ENCODE assay signal across 14 cellular contexts in genomic region chr9:4306066-4306787, GRCh38. TPM values are rescaled to one million over a fixed set of nuclear protein-coding genes. Genes with fewer than 3 reads are reported as not detected.
DNase-seq lines count a peak whose midpoint lies in the region; ATAC-seq and TF ChIP-seq lines count a peak whose summit lies in the region.
"Had no signal": no experiment of that assay in that cellular context is flagged by ENCODE, and none has a peak within 500 bp of the region (broad histone marks: within the 10 kb centered on the region; RNA-seq: fewer than 3 reads in every experiment).

No MANE protein-coding gene starts in this region.

- CTCF ChIA-PET in activated CD8-positive, alpha-beta T cell treated with anti-CD3 and anti-CD28 coated beads for 36 hours (lab: Charles Lee): interaction anchor here (0.7 to 3.0 kb wide), 10 partner anchors 8 to 574 kb away, joined by 3 to 16 read pairs (median 4); no protein-coding TSS in a partner anchor
- CTCF ChIA-PET in activated CD8-positive, alpha-beta T cell treated with anti-CD3 and anti-CD28 coated beads, Interleukin-2, amount 10 ng/mL, durations not matched to agents 7 days and 5 days (lab: Charles Lee): interaction anchor here (0.5 to 2.3 kb wide), 5 partner anchors 9 to 400 kb away, joined by 3 to 12 read pairs (median 3); no protein-coding TSS in a partner anchor

- no peak overlapping the region for H3K4me2 ChIP-seq in Karpas-422 (ENCODE audit: low read depth, low read length, poor library complexity, severe bottlenecking)

- H3K4me3 Mint-ChIP-seq in activated CD8-positive, alpha-beta T cell treated with anti-CD3 and anti-CD28 coated beads for 36 hours: peak overlapping the region; percentile 13
- no peak overlapping the region for H3K4me3 Mint-ChIP-seq in activated CD8-positive, alpha-beta T cell treated with anti-CD3 and anti-CD28 coated beads, Interleukin-2, amount 10 ng/mL, durations not matched to agents 7 days and 5 days
- peak overlapping the region; percentile 19 for H3K4me3 Mint-ChIP-seq in activated T-cell treated with anti-CD3 and anti-CD28 coated beads, Interleukin-2, amount 50 U/mL, for 24 hours
- H3K4me3 Mint-ChIP-seq in stimulated activated naive B cell treated with anti-CD40 and anti-IgM and Interleukin-4, amounts not matched to agents 10 μg/mL and 1 μg/mL and 100 μg/mL, for 72 hours: no peak overlapping the region

- H3K4me3 ChIP-seq in fibroblast of the aortic adventitia (ENCODE audit: low read depth, low read length) (no peak overlapping the region), Karpas-422 (ENCODE audit: low read length) (no peak overlapping the region)
- H3K4me3 ChIP-seq: HAP-1, spleen, suprapubic skin had no signal

- H3K4me1 ChIP-seq in Karpas-422 (ENCODE audit: low read length): no peaks in the 10 kb centered on the region
- H3K4me1 ChIP-seq: HAP-1, suprapubic skin had no signal

- ATAC-seq in activated CD8-positive, alpha-beta T cell treated with anti-CD3 and anti-CD28 coated beads for 36 hours: peak; percentile 75
- ATAC-seq in activated CD8-positive, alpha-beta T cell treated with anti-CD3 and anti-CD28 coated beads, Interleukin-2, amount 10 ng/mL, durations not matched to agents 7 days and 5 days: no peak
- peak; percentile 36 for ATAC-seq in stimulated activated naive B cell treated with anti-CD40 and anti-IgM and Interleukin-4, amounts not matched to agents 10 μg/mL and 1 μg/mL and 100 μg/mL, for 72 hours (replicated peaks)
- no peak for ATAC-seq in HG03108 (IDR thresholded peaks at IDR 0.05; ENCODE audit: unreplicated experiment)

- TF ChIP-seq CTCF in activated CD8-positive, alpha-beta T cell treated with anti-CD3 and anti-CD28 coated beads for 36 hours (IDR thresholded peaks at IDR 0.05): no peak
- TF ChIP-seq CTCF in fibroblast of the aortic adventitia (IDR thresholded peaks at IDR 0.05; ENCODE audit: insufficient read depth, low read length): no peak

- no peaks in the 10 kb centered on the region for H3K79me2 ChIP-seq in Karpas-422 (ENCODE audit: low read length)

- no peak overlapping the region for H2AFZ ChIP-seq in Karpas-422 (ENCODE audit: low read length)

- H3K9me3 Mint-ChIP-seq in activated CD8-positive, alpha-beta T cell treated with anti-CD3 and anti-CD28 coated beads for 36 hours: no peaks in the 10 kb centered on the region
- H3K9me3 Mint-ChIP-seq in activated CD8-positive, alpha-beta T cell treated with anti-CD3 and anti-CD28 coated beads, Interleukin-2, amount 10 ng/mL, durations not matched to agents 7 days and 5 days (ENCODE audit: insufficient read depth): no peaks in the 10 kb centered on the region
- H3K9me3 Mint-ChIP-seq in activated T-cell treated with anti-CD3 and anti-CD28 coated beads, Interleukin-2, amount 50 U/mL, for 24 hours: no peaks in the 10 kb centered on the region
- no peaks in the 10 kb centered on the region for H3K9me3 Mint-ChIP-seq in stimulated activated naive B cell treated with anti-CD40 and anti-IgM and Interleukin-4, amounts not matched to agents 10 μg/mL and 1 μg/mL and 100 μg/mL, for 72 hours

- peak; percentile 75 for DNase-seq in activated CD8-positive, alpha-beta T cell treated with anti-CD3 and anti-CD28 coated beads for 36 hours
- no peak for DNase-seq in activated CD8-positive, alpha-beta T cell treated with anti-CD3 and anti-CD28 coated beads, Interleukin-2, amount 10 ng/mL, durations not matched to agents 7 days and 5 days
- DNase-seq in activated T-cell treated with anti-CD3 and anti-CD28 coated beads, Interleukin-2, amount 50 U/mL, for 24 hours: no peak
- peak; percentile 74 for DNase-seq in fibroblast of the aortic adventitia (ENCODE audit: low read depth)
- DNase-seq in stimulated activated naive B cell treated with anti-CD40 and anti-IgM and Interleukin-4, amounts not matched to agents 10 μg/mL and 1 μg/mL and 100 μg/mL, for 72 hours: no peak
- DNase-seq in Karpas-422: no peak
- no peak for DNase-seq in NCI-H128 (lab: John Stamatoyannopoulos, UW; ENCODE audit: unreplicated experiment)
- DNase-seq: effector CD4-positive, alpha-beta T cell; NCI-H1048; NCI-H82; spleen had no signal

- H4K20me1 ChIP-seq in Karpas-422 (ENCODE audit: insufficient read depth, low read depth, low read length): no peaks in the 10 kb centered on the region

- intact Hi-C loops in activated CD8-positive, alpha-beta T cell treated with anti-CD3 and anti-CD28 coated beads for 36 hours (cut with micrococcal nuclease): loop anchor here (5.0 kb wide), 1 partner anchor 36 kb away; no protein-coding TSS in a partner anchor

- H3K27ac ChIP-seq in Karpas-422 (ENCODE audit: low read length): no peak overlapping the region
- H3K27ac ChIP-seq: spleen, suprapubic skin had no signal

- H3K9me2 ChIP-seq in Karpas-422 (replicated peaks; ENCODE audit: insufficient read depth, low read length): no peaks in the 10 kb centered on the region

- peaks cover 12% of the 10 kb centered on the region for H3K27me3 Mint-ChIP-seq in activated CD8-positive, alpha-beta T cell treated with anti-CD3 and anti-CD28 coated beads for 36 hours
- peaks cover 18% of the 10 kb centered on the region for H3K27me3 Mint-ChIP-seq in activated CD8-positive, alpha-beta T cell treated with anti-CD3 and anti-CD28 coated beads, Interleukin-2, amount 10 ng/mL, durations not matched to agents 7 days and 5 days (ENCODE audit: low read depth)
- peaks cover 3% of the 10 kb centered on the region for H3K27me3 Mint-ChIP-seq in activated T-cell treated with anti-CD3 and anti-CD28 coated beads, Interleukin-2, amount 50 U/mL, for 24 hours
- H3K27me3 Mint-ChIP-seq in stimulated activated naive B cell treated with anti-CD40 and anti-IgM and Interleukin-4, amounts not matched to agents 10 μg/mL and 1 μg/mL and 100 μg/mL, for 72 hours: peaks cover 50 to 64% of the 10 kb centered on the region in 2 donors

- H3K27ac Mint-ChIP-seq in activated CD8-positive, alpha-beta T cell treated with anti-CD3 and anti-CD28 coated beads for 36 hours: peak overlapping the region; percentile 83
- no peak overlapping the region for H3K27ac Mint-ChIP-seq in activated CD8-positive, alpha-beta T cell treated with anti-CD3 and anti-CD28 coated beads, Interleukin-2, amount 10 ng/mL, durations not matched to agents 7 days and 5 days
- H3K27ac Mint-ChIP-seq in activated T-cell treated with anti-CD3 and anti-CD28 coated beads, Interleukin-2, amount 50 U/mL, for 24 hours: peak overlapping the region; percentile 93
- H3K27ac Mint-ChIP-seq in stimulated activated naive B cell treated with anti-CD40 and anti-IgM and Interleukin-4, amounts not matched to agents 10 μg/mL and 1 μg/mL and 100 μg/mL, for 72 hours: no peak overlapping the region

- no peaks in the 10 kb centered on the region for H3K27me3 ChIP-seq in Karpas-422 (ENCODE audit: low read length)

- no peaks in the 10 kb centered on the region for H3K9me3 ChIP-seq in Karpas-422 (ENCODE audit: low read length)
- H3K9me3 ChIP-seq: HAP-1, spleen, suprapubic skin had no signal

- H3K4me1 Mint-ChIP-seq in activated CD8-positive, alpha-beta T cell treated with anti-CD3 and anti-CD28 coated beads for 36 hours (ENCODE audit: low read depth): peaks cover 55% of the 10 kb centered on the region
- peaks cover 13% of the 10 kb centered on the region for H3K4me1 Mint-ChIP-seq in activated CD8-positive, alpha-beta T cell treated with anti-CD3 and anti-CD28 coated beads, Interleukin-2, amount 10 ng/mL, durations not matched to agents 7 days and 5 days (ENCODE audit: low read depth)
- H3K4me1 Mint-ChIP-seq in activated T-cell treated with anti-CD3 and anti-CD28 coated beads, Interleukin-2, amount 50 U/mL, for 24 hours (ENCODE audit: low read depth): peaks cover 63% of the 10 kb centered on the region
- peaks cover 0 to 5% of the 10 kb centered on the region in 2 donors for H3K4me1 Mint-ChIP-seq in stimulated activated naive B cell treated with anti-CD40 and anti-IgM and Interleukin-4, amounts not matched to agents 10 μg/mL and 1 μg/mL and 100 μg/mL, for 72 hours

- no peak overlapping the region for H3K9ac ChIP-seq in Karpas-422 (ENCODE audit: low read length)

- POLR2A ChIA-PET in activated CD8-positive, alpha-beta T cell treated with anti-CD3 and anti-CD28 coated beads for 36 hours (lab: Charles Lee): no interaction called here
- POLR2A ChIA-PET in activated CD8-positive, alpha-beta T cell treated with anti-CD3 and anti-CD28 coated beads, Interleukin-2, amount 10 ng/mL, durations not matched to agents 7 days and 5 days (lab: Charles Lee): interaction anchor here (0.6 kb wide), 1 partner anchor 11 kb away, joined by 4 read pairs; no protein-coding TSS in a partner anchor

- H3K36me3 Mint-ChIP-seq in activated CD8-positive, alpha-beta T cell treated with anti-CD3 and anti-CD28 coated beads for 36 hours (ENCODE audit: low read depth): no peaks in the 10 kb centered on the region
- H3K36me3 Mint-ChIP-seq in activated CD8-positive, alpha-beta T cell treated with anti-CD3 and anti-CD28 coated beads, Interleukin-2, amount 10 ng/mL, durations not matched to agents 7 days and 5 days (ENCODE audit: low read depth): no peaks in the 10 kb centered on the region
- no peaks in the 10 kb centered on the region for H3K36me3 Mint-ChIP-seq in activated T-cell treated with anti-CD3 and anti-CD28 coated beads, Interleukin-2, amount 50 U/mL, for 24 hours (ENCODE audit: low read depth)
- H3K36me3 Mint-ChIP-seq in stimulated activated naive B cell treated with anti-CD40 and anti-IgM and Interleukin-4, amounts not matched to agents 10 μg/mL and 1 μg/mL and 100 μg/mL, for 72 hours: no peaks in the 10 kb centered on the region

- H3K36me3 ChIP-seq in Karpas-422 (ENCODE audit: insufficient read depth, low read length): no peaks in the 10 kb centered on the region
- H3K36me3 ChIP-seq: HAP-1, spleen, suprapubic skin had no signal

RNA-seq across cellular contexts. Expression of gene GLIS3, which starts 6.4 kb away (rescaled TPM):
- 1 to 10 TPM; 1.5 to 2.1 TPM for total RNA-seq in activated CD8-positive, alpha-beta T cell treated with anti-CD3 and anti-CD28 coated beads for 36 hours
- total RNA-seq in activated CD8-positive, alpha-beta T cell treated with anti-CD3 and anti-CD28 coated beads, Interleukin-2, amount 10 ng/mL, durations not matched to agents 7 days and 5 days: under 1 TPM; 0.29 to 0.34 TPM
- total RNA-seq in fibroblast of the aortic adventitia (ENCODE audit: low replicate concordance): 49.1 and 50.9 TPM in 2 replicates
- not detected in 2 replicates for total RNA-seq in Karpas-422 (2014; rRNA removed; shearing (Covaris generic); ENCODE audit: low replicate concordance)

Comparison
In these comparisons a context has a peak if more than half of its experiments do, and no peak if none do; other contexts are left out.
1. ATAC-seq: peak in activated CD8-positive, alpha-beta T cell treated with anti-CD3 and anti-CD28 coated beads for 36 hours (single experiment) and stimulated activated naive B cell treated with anti-CD40 and anti-IgM and Interleukin-4, amounts not matched to agents 10 μg/mL and 1 μg/mL and 100 μg/mL, for 72 hours (2 of 2); none in activated CD8-positive, alpha-beta T cell treated with anti-CD3 and anti-CD28 coated beads, Interleukin-2, amount 10 ng/mL, durations not matched to agents 7 days and 5 days (single experiment) and HG03108 (single experiment).
2. DNase-seq: peak in activated CD8-positive, alpha-beta T cell treated with anti-CD3 and anti-CD28 coated beads for 36 hours (single experiment) and fibroblast of the aortic adventitia (single experiment); none in activated CD8-positive, alpha-beta T cell treated with anti-CD3 and anti-CD28 coated beads, Interleukin-2, amount 10 ng/mL, durations not matched to agents 7 days and 5 days (single experiment), activated T-cell treated with anti-CD3 and anti-CD28 coated beads, Interleukin-2, amount 50 U/mL, for 24 hours (single experiment), stimulated activated naive B cell treated with anti-CD40 and anti-IgM and Interleukin-4, amounts not matched to agents 10 μg/mL and 1 μg/mL and 100 μg/mL, for 72 hours (single experiment), Karpas-422 (single experiment) and NCI-H128 (single experiment).
3. H3K27ac Mint-ChIP-seq: peak in activated CD8-positive, alpha-beta T cell treated with anti-CD3 and anti-CD28 coated beads for 36 hours (single experiment) and activated T-cell treated with anti-CD3 and anti-CD28 coated beads, Interleukin-2, amount 50 U/mL, for 24 hours (single experiment); none in activated CD8-positive, alpha-beta T cell treated with anti-CD3 and anti-CD28 coated beads, Interleukin-2, amount 10 ng/mL, durations not matched to agents 7 days and 5 days (single experiment) and stimulated activated naive B cell treated with anti-CD40 and anti-IgM and Interleukin-4, amounts not matched to agents 10 μg/mL and 1 μg/mL and 100 μg/mL, for 72 hours (single experiment).
4. H3K4me3 Mint-ChIP-seq: peak in activated CD8-positive, alpha-beta T cell treated with anti-CD3 and anti-CD28 coated beads for 36 hours (single experiment) and activated T-cell treated with anti-CD3 and anti-CD28 coated beads, Interleukin-2, amount 50 U/mL, for 24 hours (single experiment); none in activated CD8-positive, alpha-beta T cell treated with anti-CD3 and anti-CD28 coated beads, Interleukin-2, amount 10 ng/mL, durations not matched to agents 7 days and 5 days (single experiment) and stimulated activated naive B cell treated with anti-CD40 and anti-IgM and Interleukin-4, amounts not matched to agents 10 μg/mL and 1 μg/mL and 100 μg/mL, for 72 hours (0 of 2).
5. RNA of gene GLIS3, which starts 6.4 kb away (total RNA-seq): 49.1 to 50.9 TPM in fibroblast of the aortic adventitia; 1.5 to 2.1 TPM in activated CD8-positive, alpha-beta T cell treated with anti-CD3 and anti-CD28 coated beads for 36 hours, 0.29 to 0.34 TPM in activated CD8-positive, alpha-beta T cell treated with anti-CD3 and anti-CD28 coated beads, Interleukin-2, amount 10 ng/mL, durations not matched to agents 7 days and 5 days and not detected in Karpas-422; every median in the first group is over 10 times any median in the second.